In genomic region chr12:92929957-92930356, GRCh38 we compare ENCODE assay signal across 1 cellular context.
TF ChIP-seq lines count a peak whose summit lies in the region.

No MANE protein-coding gene starts in this region.

TF ChIP-seq in IMR-90, 13 proteins besides CTCF, POLR2A, EP300 and RAD21 (continued from another document):
- no peak for TF ChIP-seq USF2 (IDR thresholded peaks at IDR 0.05; ENCODE audit: low read depth, low read length)
